Comparison of ENCODE assay signal across 8 cellular contexts in genomic region chr21:31732538-31732864, GRCh38. TPM values are rescaled to one million over a fixed set of nuclear protein-coding genes. Genes with fewer than 3 reads are reported as not detected.
A peak's percentile ranks its signal among the peaks of the same experiment; 100 is the strongest.
DNase-seq lines count a peak whose midpoint lies in the region; ATAC-seq and TF ChIP-seq lines count a peak whose summit lies in the region.

No MANE protein-coding gene starts in this region.

- WGBS in GM23248 (ENCODE audit: low coverage in 1 of 2, low lambda C conversion rate in 2 of 2, missing lambda C conversion rate in 2 of 2), 2 experiments = 2 to 5% methylated on average over 12 of the region's 12 CpGs
- WGBS in hepatocyte (ENCODE audit: low lambda C conversion rate, missing lambda C conversion rate) = 7% methylated on average over 12 of the region's 12 CpGs

- in situ Hi-C loops in GM23248 (cut with MboI) (no loop called here), G401 (cut with HindIII; ENCODE audit: low sequenced_read_pairs) (no loop called here)

- peak overlapping the region; percentile 83 for H3K4me3 ChIP-seq in GM23248
- peak overlapping the region; percentile 96 for H3K4me3 ChIP-seq in SK-N-MC
- peak overlapping the region; percentile 65 for H3K4me3 ChIP-seq in hepatocyte
- H3K4me3 ChIP-seq in skin epidermis = peak overlapping the region; percentile 69 to 100 (median 79)

- TF ChIP-seq CTCF in hepatocyte (IDR thresholded peaks at IDR 0.05; ENCODE audit: poor library complexity) = no peak

- ATAC-seq in GM19035 (IDR thresholded peaks at IDR 0.05; ENCODE audit: unreplicated experiment) = no peak

- H3K27me3 ChIP-seq in GM23248 (replicated peaks; ENCODE audit: insufficient read depth) = no peaks in the 10 kb centered on the region
- H3K27me3 ChIP-seq in hepatocyte = no peaks in the 10 kb centered on the region

- H3F3A ChIP-seq in GM23248 (ENCODE audit: insufficient read depth) = peaks cover 33% of the 10 kb centered on the region

- H3K9ac ChIP-seq in GM23248 = peak overlapping the region; percentile 82
- peak overlapping the region; percentile 93 for H3K9ac ChIP-seq in SK-N-MC (ENCODE audit: insufficient read length)

- H3K27ac ChIP-seq in GM23248 = peak overlapping the region; percentile 77
- peak overlapping the region; percentile 75; the same call in 1 of the 2 replicates for H3K27ac ChIP-seq in SK-N-MC
- H3K27ac ChIP-seq in hepatocyte = peak overlapping the region; percentile 91
- peak overlapping the region; percentile 33 to 98 (median 90) for H3K27ac ChIP-seq in skin epidermis

- H2AFZ ChIP-seq in GM23248 (peak overlapping the region; percentile 94), hepatocyte (peak overlapping the region; percentile 57)

- no peaks in the 10 kb centered on the region for H3K36me3 ChIP-seq in GM23248 (ENCODE audit: low read depth)
- peaks cover 22% of the 10 kb centered on the region for H3K36me3 ChIP-seq in SK-N-MC (ENCODE audit: insufficient read depth, low read length)
- no peaks in the 10 kb centered on the region for H3K36me3 ChIP-seq in hepatocyte (replicated peaks; ENCODE audit: insufficient read depth, low read depth)

- H4K20me1 ChIP-seq in GM23248 (ENCODE audit: insufficient read depth) = peaks cover 20% of the 10 kb centered on the region; the same call in 1 of the 2 replicates
- peaks cover 39% of the 10 kb centered on the region for H4K20me1 ChIP-seq in hepatocyte (ENCODE audit: insufficient read depth, poor library complexity, severe bottlenecking)

- H3K9me3 ChIP-seq in GM23248 (ENCODE audit: low read depth) (no peaks in the 10 kb centered on the region), SK-N-MC (ENCODE audit: low read depth, low read length) (peaks cover 3% of the 10 kb centered on the region; the same call in 1 of the 2 replicates), hepatocyte (ENCODE audit: low read depth) (no peaks in the 10 kb centered on the region)

- no peak for DNase-seq in GM23248
- no peak for DNase-seq in SK-N-MC (ENCODE audit: low read depth, low spot score)
- DNase-seq in hepatocyte (ENCODE audit: low spot score) = no peak
- no peak for DNase-seq in COR-L47 (lab: John Stamatoyannopoulos, UW)
- DNase-seq in RPMI8226 = no peak
- DNase-seq in G401 (ENCODE audit: low spot score) = no peak

- H3K79me2 ChIP-seq in GM23248 (ENCODE audit: insufficient read depth) (peaks cover 37% of the 10 kb centered on the region), hepatocyte (peaks cover 42% of the 10 kb centered on the region)

- peaks cover 34% of the 10 kb centered on the region for H3K4me1 ChIP-seq in GM23248 (ENCODE audit: insufficient read depth)
- peaks cover 30% of the 10 kb centered on the region for H3K4me1 ChIP-seq in hepatocyte (ENCODE audit: insufficient read depth)

- H3K4me2 ChIP-seq in GM23248 (ENCODE audit: unreplicated experiment) (peak overlapping the region; percentile 98), hepatocyte (peak overlapping the region; percentile 81)

- H3K9me2 ChIP-seq in GM23248 (ENCODE audit: insufficient read depth) = no peaks in the 10 kb centered on the region
- no peaks in the 10 kb centered on the region for H3K9me2 ChIP-seq in hepatocyte (replicated peaks; ENCODE audit: insufficient read depth)

RNA-seq across cellular contexts. Expression of gene SCAF4, which starts 0.6 kb away (rescaled TPM):
- 3.2 and 3.7 TPM in 2 replicates for total RNA-seq in GM23248 (2014; rRNA removed; shearing (Covaris generic))
- polyA plus RNA-seq in GM23248 (2016; fragmentation: Nextera tagmentation; extraction: Ambion mirVana) (18.8 and 19.4 TPM in 2 replicates), hepatocyte (33.1 and 34.5 TPM in 2 replicates)
- total RNA-seq in hepatocyte = 14.9 and 18.7 TPM in 2 replicates
- 2.1 and 4.1 TPM in 2 replicates for total RNA-seq in G401 (2014; rRNA removed; shearing (Covaris generic))
